8 cellular contexts compared by ENCODE assay signal in genomic region chr16:30183236-30183960, GRCh38. TPM values are rescaled to one million over a fixed set of nuclear protein-coding genes. Genes with fewer than 3 reads are reported as not detected.
DNase-seq lines count a peak whose midpoint lies in the region; ATAC-seq and TF ChIP-seq lines count a peak whose summit lies in the region.

Gene CORO1A (plus strand): TSS chr16:30183602. CDS start chr16:30185210, 1,608 bp downstream.

- peak; percentile 27 for DNase-seq in AG09309 (ENCODE audit: low read depth)
- DNase-seq in NOMO-1 (lab: John Stamatoyannopoulos, UW; ENCODE audit: unreplicated experiment in 2 of 2) = peak; percentile 78
- peak; percentile 67 to 77 (median 73) for DNase-seq in activated CD8-positive, alpha-beta memory T cell treated with anti-CD3 and anti-CD28 coated beads for 48 hours (ENCODE audit: low read depth in 2 of 3, low spot score in 2 of 3)
- DNase-seq in endothelial cell (ENCODE audit: low spot score) = peak; percentile 77
- DNase-seq in middle frontal gyrus (ENCODE audit: extremely low spot score, low spot score) = peak; percentile 72
- peak; percentile 83 to 85 for DNase-seq in stimulated activated CD8-positive, alpha-beta memory T cell treated with anti-CD3 and anti-CD28 coated beads, Interleukin-15, amount 100 ng/mL, for 48 hours (ENCODE audit: low read depth in 2 of 2)

- H3K9me3 Mint-ChIP-seq in endothelial cell (ENCODE audit: unreplicated experiment) = no peaks in the 10 kb centered on the region

- peaks cover 9% of the 10 kb centered on the region for H3K27me3 Mint-ChIP-seq in endothelial cell (ENCODE audit: unreplicated experiment)

- no peak within 1 kb of the TSS for H3K27ac Mint-ChIP-seq in endothelial cell (ENCODE audit: unreplicated experiment)

- TF ChIP-seq CTCF in AG09309 (IDR thresholded peaks at IDR 0.05; ENCODE audit: control insufficient read depth, insufficient read depth, low read depth, low read length, missing control alignments) (no peak), endothelial cell (IDR thresholded peaks at IDR 0.05; ENCODE audit: unreplicated experiment) (no peak)

- no peaks in the 10 kb centered on the region for H3K4me1 Mint-ChIP-seq in endothelial cell (ENCODE audit: unreplicated experiment)

- no peaks in the 10 kb centered on the region for H3K36me3 Mint-ChIP-seq in endothelial cell (ENCODE audit: low read depth, unreplicated experiment)

- peak within 1 kb of the TSS; percentile 87 for H3K4me3 Mint-ChIP-seq in endothelial cell (ENCODE audit: unreplicated experiment)

- H3K4me3 ChIP-seq in AG09309 (ENCODE audit: control insufficient read depth, low read depth, low read length) = peak within 1 kb of the TSS; percentile 47

- peak; percentile 54 for ATAC-seq in GM19023 (IDR thresholded peaks at IDR 0.05; ENCODE audit: unreplicated experiment)
- ATAC-seq in HG03457 (IDR thresholded peaks at IDR 0.05; ENCODE audit: unreplicated experiment) = peak; percentile 39

RNA-seq across cellular contexts. Expression of gene CORO1A, which starts in this region (rescaled TPM):
- 24.9 TPM for total RNA-seq in endothelial cell (ENCODE audit: unreplicated experiment)

Comparison
In these comparisons a context has a peak if more than half of its experiments do, and no peak if none do; other contexts are left out.
1. Peak in every context shown above with its lines: DNase-seq, ATAC-seq and H3K4me3 ChIP-seq.
2. DNase-seq: peak in every context shown above with its lines; median percentile 84 in stimulated activated CD8-positive, alpha-beta memory T cell treated with anti-CD3 and anti-CD28 coated beads, Interleukin-15, amount 100 ng/mL, for 48 hours; 78 in NOMO-1; 77 in endothelial cell; 73 in activated CD8-positive, alpha-beta memory T cell treated with anti-CD3 and anti-CD28 coated beads for 48 hours; 72 in middle frontal gyrus; 27 in AG09309.